In genomic region chr16:84690088-84690819, GRCh38 we compare ENCODE assay signal across 30 cellular contexts.
"Had no signal": no experiment of that assay in that cellular context is flagged by ENCODE, and none has a peak within 500 bp of the region (broad histone marks: within the 10 kb centered on the region; RNA-seq: fewer than 3 reads in every experiment).

No MANE protein-coding gene starts in this region.

- H3K4me3 ChIP-seq: cardiac muscle cell, colonic mucosa, esophagus squamous epithelium, gastrocnemius medialis, hepatocyte, left ventricle myocardium inferior, lung, pancreas, prostate gland, testis, transverse colon had no signal

- H3K79me2 ChIP-seq: hepatocyte had no signal

- H3K27me3 Mint-ChIP-seq: activated naive CD8-positive, alpha-beta T cell had no signal

- H3K27ac ChIP-seq: cardiac muscle cell, colonic mucosa, esophagus squamous epithelium, gastrocnemius medialis, left ventricle myocardium inferior, pancreas, prostate gland, testis, transverse colon, VCaP had no signal

- ATAC-seq: activated CD4-positive, CD25-positive, alpha-beta regulatory T cell treated with anti-CD3 and anti-CD28 coated beads, Interleukin-2, amount 50 U/mL, for 24 hours; gastrocnemius medialis; pancreas had no signal

- H3K4me3 Mint-ChIP-seq: activated naive CD8-positive, alpha-beta T cell; activated T-cell treated with anti-CD3 and anti-CD28 coated beads, Interleukin-2, amount 50 U/mL, for 24 hours; nephron; T-helper 1 cell treated with Interleukin-12 subunit alpha and Interleukin-12 subunit beta and Interleukin-4 antibody, amounts not matched to agents 30 μg/mL and 1 μg/mL, for 36 hours had no signal

- DNase-seq: activated CD4-positive, alpha-beta T cell treated with anti-CD3 and anti-CD28 coated beads for 48 hours; activated CD4-positive, alpha-beta T cell treated with anti-CD3 and anti-CD28 coated beads, Interleukin-2, amount 50 U/mL, for 48 hours; activated CD8-positive, alpha-beta memory T cell treated with anti-CD3 and anti-CD28 coated beads, Interleukin-2, amount 50 U/mL, for 48 hours; activated T-cell treated with anti-CD3 and anti-CD28 coated beads, Interleukin-2, amount 50 U/mL, for 24 hours; aorta; cerebellar nuclear complex; colonic mucosa; effector CD8-positive, alpha-beta T cell; esophagus squamous epithelium; gastrocnemius medialis; islet precursor cell; left ventricle myocardium inferior; pancreas; retina; stimulated activated CD4-positive, alpha-beta T cell treated with anti-CD3 and anti-CD28 coated beads, Interleukin-2, amount 100 ng/mL, for 48 hours; stimulated activated naive CD4-positive, alpha-beta T cell treated with Interleukin-2 at 50 U/mL for 16 hours; SW 1271; T-helper 9 cell; testis; transverse colon had no signal

- H3K4me1 ChIP-seq: colonic mucosa, esophagus squamous epithelium, gastrocnemius medialis, left ventricle myocardium inferior, prostate gland, testis, transverse colon had no signal

- H3K27ac Mint-ChIP-seq: activated naive CD8-positive, alpha-beta T cell; activated T-cell treated with anti-CD3 and anti-CD28 coated beads, Interleukin-2, amount 50 U/mL, for 24 hours; nephron; T-helper 1 cell treated with Interleukin-12 subunit alpha and Interleukin-12 subunit beta and Interleukin-4 antibody, amounts not matched to agents 30 μg/mL and 1 μg/mL, for 36 hours had no signal

- H3K9me3 ChIP-seq: colonic mucosa, esophagus squamous epithelium, gastrocnemius medialis, left ventricle myocardium inferior, neutrophil, pancreas, prostate gland, testis, transverse colon had no signal

- H3K27me3 ChIP-seq: cardiac muscle cell, colonic mucosa, esophagus squamous epithelium, gastrocnemius medialis, hepatocyte, neutrophil, pancreas, testis, transverse colon had no signal

- H3K9me3 Mint-ChIP-seq: activated T-cell treated with anti-CD3 and anti-CD28 coated beads, Interleukin-2, amount 50 U/mL, for 24 hours; nephron had no signal

- H3K36me3 ChIP-seq: cardiac muscle cell, colonic mucosa, esophagus squamous epithelium, gastrocnemius medialis, left ventricle myocardium inferior, neutrophil, pancreas, prostate gland, transverse colon had no signal

- H2AFZ ChIP-seq: hepatocyte had no signal
